In the genomic region with DNA sequence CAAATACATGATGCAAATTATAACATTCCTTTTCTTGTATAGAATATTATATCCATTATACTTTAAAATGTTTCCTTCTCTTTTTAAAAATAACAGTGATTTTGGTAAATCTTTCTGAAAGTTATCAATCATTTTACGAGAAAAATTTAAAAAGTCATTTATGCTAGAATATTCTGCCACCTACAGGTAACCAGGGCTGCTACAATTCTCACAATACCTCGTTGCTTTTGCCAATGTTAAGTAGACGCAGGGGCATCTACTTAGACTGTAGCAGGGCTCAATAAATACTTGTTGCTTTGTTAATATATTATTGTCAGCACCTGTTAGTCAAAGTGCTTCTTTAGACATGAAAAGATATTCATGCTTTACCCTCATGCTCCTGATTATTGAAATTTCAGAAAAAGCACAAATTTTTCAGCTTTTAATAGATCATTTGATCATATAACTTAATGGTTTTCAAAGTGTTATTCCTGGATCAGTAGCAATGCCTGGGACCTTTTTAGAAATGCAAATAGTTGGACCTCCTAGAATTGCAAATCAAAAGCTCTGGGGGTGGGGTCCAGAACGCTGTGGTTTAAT, we compare ENCODE assay signal across 8 cellular contexts.
A peak's percentile ranks its signal among the peaks of the same experiment; 100 is the strongest.
DNase-seq lines count a peak whose midpoint lies in the region; ATAC-seq, FAIRE-seq and TF ChIP-seq lines count a peak whose summit lies in the region.

No MANE protein-coding gene starts in this region.

- H3K79me2 ChIP-seq in smooth muscle cell (ENCODE audit: low read depth): no peaks in the 10 kb centered on the region

- H3K4me1 ChIP-seq in smooth muscle cell (ENCODE audit: low read depth): peaks cover 3% of the 10 kb centered on the region

- H3F3A ChIP-seq in smooth muscle cell (ENCODE audit: low read depth): no peaks in the 10 kb centered on the region

- no peaks in the 10 kb centered on the region for H4K20me1 ChIP-seq in smooth muscle cell (ENCODE audit: low read depth)

- ATAC-seq in HG03432 (IDR thresholded peaks at IDR 0.05; ENCODE audit: unreplicated experiment): no peak

- no peaks in the 10 kb centered on the region for H3K27me3 ChIP-seq in smooth muscle cell (ENCODE audit: low read depth)

- H2AFZ ChIP-seq in smooth muscle cell (ENCODE audit: low read depth): no peak overlapping the region

- DNase-seq in NCI-H2029 treated with DMSO at 0.1 percent for 48 hours (lab: John Stamatoyannopoulos, UW) (peak; percentile 9), NCI-H2029 (lab: John Stamatoyannopoulos, UW) (no peak), RPMI8226 (peak; percentile 4), frontal cortex (ENCODE audit: low spot score in 2 of 2) (peak in 1 of 2 donors; percentile 16), smooth muscle cell (lab: John Stamatoyannopoulos, UW; ENCODE audit: unreplicated experiment) (no peak), NK-92 (lab: John Stamatoyannopoulos, UW; ENCODE audit: unreplicated experiment) (no peak), GF-D8 (lab: John Stamatoyannopoulos, UW) (no peak)

- no peak overlapping the region for H3K4me3 ChIP-seq in smooth muscle cell

- H3K36me3 ChIP-seq in smooth muscle cell (ENCODE audit: low read depth): no peaks in the 10 kb centered on the region

- 26% methylated on average over 4 of the region's 4 CpGs for WGBS in smooth muscle cell (ENCODE audit: low lambda C conversion rate)

- peak overlapping the region; percentile 18 for H3K4me2 ChIP-seq in smooth muscle cell

- H3K9me3 ChIP-seq in smooth muscle cell (replicated peaks; ENCODE audit: low read depth): no peaks in the 10 kb centered on the region

- H3K27ac ChIP-seq in smooth muscle cell (ENCODE audit: low read depth): no peak overlapping the region

- peak; percentile 64 for FAIRE-seq in frontal cortex (lab: Jason Lieb, UNC)

- TF ChIP-seq CTCF in smooth muscle cell (IDR thresholded peaks at IDR 0.05; ENCODE audit: borderline replicate concordance, insufficient read depth, poor library complexity, severe bottlenecking): peak; percentile 86

- H3K9ac ChIP-seq in smooth muscle cell (ENCODE audit: low read depth): no peak overlapping the region

Comparison
In these comparisons a context has a peak if more than half of its experiments do, and no peak if none do; other contexts are left out.
1. DNase-seq: peak in NCI-H2029 treated with DMSO at 0.1 percent for 48 hours (single experiment) and RPMI8226 (single experiment); none in NCI-H2029 (single experiment), smooth muscle cell (single experiment), NK-92 (single experiment) and GF-D8 (single experiment).